Comparison of ENCODE assay signal across 25 cellular contexts in the genomic region with DNA sequence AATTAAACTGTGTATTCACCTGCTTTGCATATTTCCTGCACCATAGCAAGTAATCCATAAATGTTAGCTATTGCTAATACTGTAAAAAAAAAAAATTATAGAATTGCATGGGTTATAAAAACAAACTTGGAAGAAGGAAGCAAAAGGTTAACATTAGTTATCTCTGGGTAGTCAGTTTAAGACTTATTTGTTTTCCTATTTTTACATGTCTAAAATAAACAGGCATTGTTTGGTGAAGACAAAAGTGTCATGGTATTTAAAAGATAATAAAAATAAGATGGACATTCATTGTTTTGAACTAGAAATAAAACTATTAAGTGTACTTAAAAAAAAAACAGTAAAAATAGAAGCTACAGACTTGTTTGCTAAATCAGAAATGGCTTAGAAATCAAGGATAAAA.
"Had no signal": no experiment of that assay in that cellular context is flagged by ENCODE, and none has a peak within 500 bp of the region (broad histone marks: within the 10 kb centered on the region; RNA-seq: fewer than 3 reads in every experiment).

No MANE protein-coding gene starts in this region.

- H3K27ac ChIP-seq: left lung, lower lobe of right lung, pancreas, skin epidermis, stomach, testis, thyroid gland, transverse colon, upper lobe of left lung, vagina had no signal

- DNase-seq: immature natural killer cell; kidney; left lung; lower lobe of right lung; mesenchymal stem cell; naive thymus-derived CD8-positive, alpha-beta T cell; nucleus accumbens; pancreas; retina; right cardiac atrium; stimulated activated CD4-positive, alpha-beta T cell treated with anti-CD3 and anti-CD28 coated beads, Interleukin-12 subunit alpha, Interleukin-12 subunit beta, amount 100 ng/mL, for 4 hours; stimulated activated CD4-positive, alpha-beta T cell treated with anti-CD3 and anti-CD28 coated beads, Interleukin-15, amount 100 ng/mL, for 24 hours; stimulated activated CD4-positive, alpha-beta T cell treated with anti-CD3 and anti-CD28 coated beads, Interleukin-2, amount 100 ng/mL, for 24 hours; stimulated activated CD4-positive, alpha-beta T cell treated with anti-CD3 and anti-CD28 coated beads, Interleukin-4, amount 100 ng/mL, for 1 hour; stimulated activated naive B cell treated with anti-CD40 and anti-IgM and Interleukin-4, amounts not matched to agents 10 μg/mL and 1 μg/mL and 100 μg/mL, for 72 hours; stimulated activated naive CD8-positive, alpha-beta T cell treated with anti-CD3 and anti-CD28 coated beads, Interleukin-15, Interleukin-2, amounts not matched to agents 100 U/mL and 50 U/mL, for 24 hours; stomach; testis; thyroid gland; transverse colon; upper lobe of left lung had no signal

- FAIRE-seq: islet of Langerhans, kidney, pancreas had no signal

- H3K4me1 ChIP-seq: left lung, lower lobe of right lung, upper lobe of left lung, vagina had no signal

- H3K36me3 ChIP-seq: left lung, lower lobe of right lung, pancreas, prostate gland, stomach, thyroid gland, transverse colon, upper lobe of left lung, vagina had no signal

- H3K9me3 ChIP-seq: left lung, lower lobe of right lung, pancreas, prostate gland, stomach, testis, thyroid gland, transverse colon, upper lobe of left lung, vagina had no signal

- H3K27me3 ChIP-seq: left lung, pancreas, stomach, testis, thyroid gland, transverse colon, upper lobe of left lung, vagina had no signal

- H3K4me3 ChIP-seq: left lung, lower lobe of right lung, pancreas, prostate gland, skin epidermis, stomach, testis, thyroid gland, transverse colon, upper lobe of left lung, vagina had no signal
